27 cellular contexts compared by ENCODE assay signal in the genomic region with DNA sequence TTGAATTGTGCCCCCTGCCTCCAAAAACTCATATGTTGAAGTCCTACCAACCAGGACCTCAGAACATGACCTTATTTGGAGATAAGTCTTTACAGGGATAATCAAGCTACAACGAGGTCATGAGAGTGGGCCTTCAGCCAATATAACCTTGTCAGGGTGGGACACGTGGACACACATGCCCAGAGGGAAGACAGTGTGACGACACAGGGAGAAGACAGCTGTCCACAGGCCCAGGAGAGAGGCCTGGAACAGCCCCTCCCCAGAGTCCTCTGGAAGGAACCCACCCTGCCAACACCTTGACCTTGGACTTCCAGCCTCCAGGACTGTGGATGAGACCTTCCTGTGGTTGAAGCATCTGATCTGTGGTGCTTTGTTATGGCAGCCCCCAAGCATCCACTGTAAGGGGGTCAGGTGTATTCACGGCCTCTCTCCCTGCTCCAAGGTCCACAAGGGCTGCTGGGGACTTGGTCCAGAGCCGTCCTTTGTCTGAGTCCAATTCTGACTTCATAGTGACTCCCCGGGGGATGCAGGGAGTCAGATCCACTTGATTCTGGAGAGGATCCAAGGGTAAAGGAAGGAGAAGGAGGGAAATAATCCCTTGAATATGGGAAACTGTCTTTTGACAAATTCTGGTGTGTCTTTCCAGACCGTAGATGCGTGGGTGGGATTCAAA. TPM values are rescaled to one million over a fixed set of nuclear protein-coding genes. Genes with fewer than 3 reads are reported as not detected.
DNase-seq lines count a peak whose midpoint lies in the region; ATAC-seq and TF ChIP-seq lines count a peak whose summit lies in the region.
"Had no signal": no experiment of that assay in that cellular context is flagged by ENCODE, and none has a peak within 500 bp of the region (broad histone marks: within the 10 kb centered on the region; RNA-seq: fewer than 3 reads in every experiment).

No MANE protein-coding gene starts in this region.

- H3K27me3 Mint-ChIP-seq in activated T-cell treated with anti-CD3 and anti-CD28 coated beads, Interleukin-2, amount 50 U/mL, for 4 hours (ENCODE audit: low read depth): no peaks in the 10 kb centered on the region
- H3K27me3 Mint-ChIP-seq: activated B cell treated with CpG ODN at 0.5 μM for 24 hours; stimulated activated naive CD8-positive, alpha-beta T cell treated with anti-CD3 and anti-CD28 coated beads, Interleukin-15, Interleukin-2, amounts not matched to agents 100 ng/mL and 50 ng/mL, for 24 hours; type B pancreatic cell had no signal

- H3K36me3 Mint-ChIP-seq in activated T-cell treated with anti-CD3 and anti-CD28 coated beads, Interleukin-2, amount 50 U/mL, for 4 hours (ENCODE audit: insufficient read depth): no peaks in the 10 kb centered on the region
- H3K36me3 Mint-ChIP-seq: type B pancreatic cell had no signal

- H3K9me3 ChIP-seq in Peyer's patch: no peaks in the 10 kb centered on the region
- H3K9me3 ChIP-seq in suprapubic skin: no peaks in the 10 kb centered on the region
- H3K9me3 ChIP-seq: A549 had no signal

- H3K4me1 ChIP-seq in Peyer's patch: peaks cover 0 to 9% (median 0%) of the 10 kb centered on the region in 4 donors
- H3K4me1 ChIP-seq in suprapubic skin: peaks cover 58% of the 10 kb centered on the region
- H3K4me1 ChIP-seq: A549 had no signal

- TF ChIP-seq POLR2A in Peyer's patch (IDR thresholded peaks at IDR 0.05) (no peak), suprapubic skin (IDR thresholded peaks at IDR 0.05) (no peak)

- H3K36me3 ChIP-seq in Peyer's patch (no peaks in the 10 kb centered on the region), suprapubic skin (no peaks in the 10 kb centered on the region)

- H3K27ac ChIP-seq in Peyer's patch (no peak overlapping the region), suprapubic skin (peak overlapping the region; percentile 38)
- H3K27ac ChIP-seq: A549, KMS-11, PC-9 had no signal

- TF ChIP-seq EP300 in suprapubic skin (IDR thresholded peaks at IDR 0.05): no peak

- WGBS in suprapubic skin: 49% methylated on average over 7 of the region's 8 CpGs

- no peaks in the 10 kb centered on the region for H3K9me3 Mint-ChIP-seq in activated T-cell treated with anti-CD3 and anti-CD28 coated beads, Interleukin-2, amount 50 U/mL, for 4 hours
- H3K9me3 Mint-ChIP-seq: activated B cell treated with CpG ODN at 0.5 μM for 24 hours; stimulated activated naive CD8-positive, alpha-beta T cell treated with anti-CD3 and anti-CD28 coated beads, Interleukin-15, Interleukin-2, amounts not matched to agents 100 ng/mL and 50 ng/mL, for 24 hours; type B pancreatic cell had no signal

- no peak for ATAC-seq in activated T-cell treated with anti-CD3 and anti-CD28 coated beads, Interleukin-2, amount 50 U/mL, for 4 hours
- no peak for ATAC-seq in left lobe of liver
- ATAC-seq: GM23338 had no signal

- H3K4me3 ChIP-seq in Peyer's patch: no peak overlapping the region
- no peak overlapping the region for H3K4me3 ChIP-seq in suprapubic skin
- H3K4me3 ChIP-seq: A549, GM23338, PC-9 had no signal

- H3K27me3 ChIP-seq in Peyer's patch (no peaks in the 10 kb centered on the region), suprapubic skin (no peaks in the 10 kb centered on the region)

- H3K4me1 Mint-ChIP-seq in activated T-cell treated with anti-CD3 and anti-CD28 coated beads, Interleukin-2, amount 50 U/mL, for 4 hours (ENCODE audit: low read depth): no peaks in the 10 kb centered on the region
- H3K4me1 Mint-ChIP-seq: activated B cell treated with CpG ODN at 0.5 μM for 24 hours had no signal

- TF ChIP-seq CTCF in Peyer's patch (IDR thresholded peaks at IDR 0.05): no peak
- no peak for TF ChIP-seq CTCF in suprapubic skin (IDR thresholded peaks at IDR 0.05)

- no peak overlapping the region for H3K4me3 Mint-ChIP-seq in activated T-cell treated with anti-CD3 and anti-CD28 coated beads, Interleukin-2, amount 50 U/mL, for 4 hours
- H3K4me3 Mint-ChIP-seq: activated B cell treated with CpG ODN at 0.5 μM for 24 hours; GM23338; stimulated activated naive CD8-positive, alpha-beta T cell treated with anti-CD3 and anti-CD28 coated beads, Interleukin-15, Interleukin-2, amounts not matched to agents 100 ng/mL and 50 ng/mL, for 24 hours; type B pancreatic cell had no signal

- peak; percentile 0 for DNase-seq in activated T-cell treated with anti-CD3 and anti-CD28 coated beads, Interleukin-2, amount 50 U/mL, for 4 hours
- DNase-seq in activated T-cell treated with anti-CD3 and anti-CD28 coated beads for 4 hours: no peak
- peak in 2 of 3 donors; percentile 39 for DNase-seq in Peyer's patch
- DNase-seq in left lobe of liver (ENCODE audit: low spot score): peak; percentile 36
- DNase-seq in suprapubic skin (ENCODE audit: low spot score in 2 of 2): peak; percentile 38 to 49
- no peak for DNase-seq in NCI-H69 (lab: John Stamatoyannopoulos, UW)
- DNase-seq in stimulated activated CD4-positive, alpha-beta T cell treated with anti-CD3 and anti-CD28 coated beads, Interleukin-2, amount 100 ng/mL, for 48 hours: no peak
- DNase-seq in cerebellar nuclear complex (lab: John Stamatoyannopoulos, UW): no peak
- DNase-seq: activated B cell treated with CpG ODN at 0.5 μM for 24 hours; activated CD4-positive, alpha-beta T cell treated with anti-CD3 and anti-CD28 coated beads, Interleukin-2, amount 50 U/mL, for 48 hours; amniotic stem cell; cortex of kidney; DMS79; kidney glomerular epithelial cell; mammary epithelial cell; MV-4-11; NCI-H146; NCI-H510A; PC-9; SHP77 treated with DMSO at 0.1 percent for 48 hours; T1000 had no signal

RNA-seq across cellular contexts. Expression of gene CALML3, which starts 6.9 kb away (rescaled TPM):
- not detected for total RNA-seq in activated T-cell treated with anti-CD3 and anti-CD28 coated beads, Interleukin-2, amount 50 U/mL, for 4 hours
- total RNA-seq in Peyer's patch: not detected
- not detected for total RNA-seq in left lobe of liver
- total RNA-seq in suprapubic skin: 100 to 1,000 TPM in 2 of 4 donors, 10 to 100 TPM in 2; 27.4 to 296 (median 105) TPM
- total RNA-seq: activated B cell treated with CpG ODN at 0.5 μM for 24 hours, fibroblast of lung, GM23338, PC-9 had no signal

RNA-seq across cellular contexts. Expression of gene CALML5, which starts 32.3 kb away (rescaled TPM):
- total RNA-seq in activated T-cell treated with anti-CD3 and anti-CD28 coated beads, Interleukin-2, amount 50 U/mL, for 4 hours: not detected
- total RNA-seq in Peyer's patch (not detected), left lobe of liver (not detected), suprapubic skin (1,000 to 10,000 TPM in 3 of 4 donors, 100 to 1,000 TPM in 1; 429 to 3,135 (median 2,230) TPM)
- total RNA-seq: activated B cell treated with CpG ODN at 0.5 μM for 24 hours, fibroblast of lung, GM23338, mammary epithelial cell had no signal

Comparison
In these comparisons a context has a peak if more than half of its experiments do, and no peak if none do; other contexts are left out.
1. DNase-seq: peak in activated T-cell treated with anti-CD3 and anti-CD28 coated beads, Interleukin-2, amount 50 U/mL, for 4 hours (single experiment), Peyer's patch (2 of 3), left lobe of liver (single experiment) and suprapubic skin (2 of 2); none in activated T-cell treated with anti-CD3 and anti-CD28 coated beads for 4 hours (single experiment), NCI-H69 (single experiment), stimulated activated CD4-positive, alpha-beta T cell treated with anti-CD3 and anti-CD28 coated beads, Interleukin-2, amount 100 ng/mL, for 48 hours (0 of 2) and cerebellar nuclear complex (0 of 2).
2. RNA of gene CALML3, which starts 6.9 kb away (total RNA-seq): 27.4 to 296 TPM in suprapubic skin; not detected in activated T-cell treated with anti-CD3 and anti-CD28 coated beads, Interleukin-2, amount 50 U/mL, for 4 hours, not detected in Peyer's patch and not detected in left lobe of liver (single experiment); every median in the first group is over 10 times any median in the second.
3. RNA of gene CALML5, which starts 32.3 kb away (total RNA-seq): 429 to 3,135 TPM in suprapubic skin; not detected in Peyer's patch, not detected in activated T-cell treated with anti-CD3 and anti-CD28 coated beads, Interleukin-2, amount 50 U/mL, for 4 hours and not detected in left lobe of liver (single experiment); every median in the first group is over 100 times any median in the second.